In genomic region chr17:50697076-50697475, GRCh38 we compare ENCODE assay signal across 24 cellular contexts.
DNase-seq lines count a peak whose midpoint lies in the region; ATAC-seq and TF ChIP-seq lines count a peak whose summit lies in the region.
"Had no signal": no experiment of that assay in that cellular context is flagged by ENCODE, and none has a peak within 500 bp of the region (broad histone marks: within the 10 kb centered on the region; RNA-seq: fewer than 3 reads in every experiment).

No MANE protein-coding gene starts in this region.

- TF ChIP-seq CTCF in KMS-11 (conservative IDR thresholded peaks at IDR 0.05; ENCODE audit: low read depth, low read length) (no peak), nephron (IDR thresholded peaks at IDR 0.05; ENCODE audit: unreplicated experiment in 3 of 3) (no peak)

- no peak for ATAC-seq in activated naive CD8-positive, alpha-beta T cell treated with anti-CD3 and anti-CD28 coated beads, Interleukin-2, amount 50 U/mL, for 24 hours
- ATAC-seq: K562 had no signal

- peak overlapping the region; percentile 7; the same call in 1 of the 2 replicates for H3K9ac ChIP-seq in KMS-11

- no peak for DNase-seq in T-helper 2 cell treated with Interferon-gamma antibody and Interleukin-4, amounts not matched to agents 5 μg/mL and 100 μg/mL, for 36 hours (ENCODE audit: low spot score)
- no peak for DNase-seq in T-helper 2 cell
- DNase-seq in activated naive CD8-positive, alpha-beta T cell treated with anti-CD3 and anti-CD28 coated beads, Interleukin-2, amount 50 U/mL, for 24 hours, result no peak
- DNase-seq in NCI-H128 (lab: John Stamatoyannopoulos, UW; ENCODE audit: unreplicated experiment), result no peak
- DNase-seq in NCI-H1694 treated with DMSO at 0.1 percent for 48 hours (lab: John Stamatoyannopoulos, UW), result no peak
- DNase-seq in NCI-H82 (lab: John Stamatoyannopoulos, UW), result no peak
- DNase-seq: 8988T; central memory CD4-positive, alpha-beta T cell; GDM1; NCI-H2081; NCI-H526 treated with DMSO at 0.1 percent for 48 hours; OCI-M1; posterior cingulate gyrus; stimulated activated CD8-positive, alpha-beta memory T cell treated with anti-CD3 and anti-CD28 coated beads, Interleukin-4, amount 100 ng/mL, for 48 hours had no signal

- H3K4me3 Mint-ChIP-seq in T-helper 2 cell treated with Interferon-gamma antibody and Interleukin-4, amounts not matched to agents 5 μg/mL and 100 μg/mL, for 36 hours, result no peak overlapping the region
- no peak overlapping the region for H3K4me3 Mint-ChIP-seq in activated naive CD8-positive, alpha-beta T cell treated with anti-CD3 and anti-CD28 coated beads, Interleukin-2, amount 50 U/mL, for 24 hours
- H3K4me3 Mint-ChIP-seq in nephron, result no peak overlapping the region

- peaks cover 59% of the 10 kb centered on the region for H3K36me3 Mint-ChIP-seq in T-helper 2 cell treated with Interferon-gamma antibody and Interleukin-4, amounts not matched to agents 5 μg/mL and 100 μg/mL, for 36 hours (ENCODE audit: low read depth)
- peaks cover 50% of the 10 kb centered on the region for H3K36me3 Mint-ChIP-seq in activated naive CD8-positive, alpha-beta T cell treated with anti-CD3 and anti-CD28 coated beads, Interleukin-2, amount 50 U/mL, for 24 hours (ENCODE audit: low read depth)
- H3K36me3 Mint-ChIP-seq in nephron (ENCODE audit: low read depth), result peaks cover 81% of the 10 kb centered on the region

- H3K9me3 Mint-ChIP-seq in T-helper 2 cell treated with Interferon-gamma antibody and Interleukin-4, amounts not matched to agents 5 μg/mL and 100 μg/mL, for 36 hours, result no peaks in the 10 kb centered on the region
- no peaks in the 10 kb centered on the region for H3K9me3 Mint-ChIP-seq in activated naive CD8-positive, alpha-beta T cell treated with anti-CD3 and anti-CD28 coated beads, Interleukin-2, amount 50 U/mL, for 24 hours
- no peaks in the 10 kb centered on the region for H3K9me3 Mint-ChIP-seq in nephron

- H3K36me3 ChIP-seq in KMS-11 (ENCODE audit: insufficient read depth), result no peaks in the 10 kb centered on the region; the same call in 1 of the 2 replicates

- peak overlapping the region; percentile 86 for H3K4me2 ChIP-seq in KMS-11
- H3K4me2 ChIP-seq: smooth muscle cell had no signal

- peaks cover 53% of the 10 kb centered on the region for H3K4me1 ChIP-seq in KMS-11 (ENCODE audit: low read depth, poor library complexity, severe bottlenecking)
- H3K4me1 ChIP-seq: HAP-1 had no signal

- H3K79me2 ChIP-seq in KMS-11 (ENCODE audit: insufficient read depth, low read depth), result peaks cover 20% of the 10 kb centered on the region; the same call in 1 of the 2 replicates

- peak overlapping the region; percentile 64 for H3K27ac ChIP-seq in KMS-11
- H3K27ac ChIP-seq: esophagus muscularis mucosa, SK-N-MC, thoracic aorta had no signal

- H3K4me1 Mint-ChIP-seq in T-helper 2 cell treated with Interferon-gamma antibody and Interleukin-4, amounts not matched to agents 5 μg/mL and 100 μg/mL, for 36 hours (ENCODE audit: low read depth), result peaks cover 17% of the 10 kb centered on the region
- H3K4me1 Mint-ChIP-seq in activated naive CD8-positive, alpha-beta T cell treated with anti-CD3 and anti-CD28 coated beads, Interleukin-2, amount 50 U/mL, for 24 hours, result peaks cover 4% of the 10 kb centered on the region
- peaks cover 27% of the 10 kb centered on the region for H3K4me1 Mint-ChIP-seq in nephron

- no peaks in the 10 kb centered on the region; the same call in 1 of the 2 replicates for H4K20me1 ChIP-seq in KMS-11 (ENCODE audit: insufficient read depth)

- H3K27me3 ChIP-seq in KMS-11 (ENCODE audit: insufficient read depth, low read depth), result no peaks in the 10 kb centered on the region
- H3K27me3 ChIP-seq: esophagus muscularis mucosa had no signal

- H3K27me3 Mint-ChIP-seq in T-helper 2 cell treated with Interferon-gamma antibody and Interleukin-4, amounts not matched to agents 5 μg/mL and 100 μg/mL, for 36 hours (ENCODE audit: low read depth), result no peaks in the 10 kb centered on the region
- H3K27me3 Mint-ChIP-seq in activated naive CD8-positive, alpha-beta T cell treated with anti-CD3 and anti-CD28 coated beads, Interleukin-2, amount 50 U/mL, for 24 hours, result no peaks in the 10 kb centered on the region
- H3K27me3 Mint-ChIP-seq in nephron (ENCODE audit: low read depth), result no peaks in the 10 kb centered on the region

- H2AFZ ChIP-seq in KMS-11 (ENCODE audit: low read depth), result no peak overlapping the region

- H3K27ac Mint-ChIP-seq in T-helper 2 cell treated with Interferon-gamma antibody and Interleukin-4, amounts not matched to agents 5 μg/mL and 100 μg/mL, for 36 hours, result peak overlapping the region; percentile 1
- H3K27ac Mint-ChIP-seq in activated naive CD8-positive, alpha-beta T cell treated with anti-CD3 and anti-CD28 coated beads, Interleukin-2, amount 50 U/mL, for 24 hours, result peak overlapping the region; percentile 29
- H3K27ac Mint-ChIP-seq in nephron, result peak overlapping the region; percentile 86 to 92 (median 91)

- no peak overlapping the region for H3K4me3 ChIP-seq in KMS-11 (IDR thresholded peaks at IDR 0.05; ENCODE audit: insufficient read depth, low read depth, low read length)
- H3K4me3 ChIP-seq: esophagus muscularis mucosa, GM12878, HAP-1, K562, lung, SK-N-MC, smooth muscle cell, thoracic aorta had no signal

Comparison
In these comparisons a context has a peak if more than half of its experiments do, and no peak if none do; other contexts are left out.
1. H3K27ac Mint-ChIP-seq: peak in every context shown above with its lines; median percentile 91 in nephron; 29 in activated naive CD8-positive, alpha-beta T cell treated with anti-CD3 and anti-CD28 coated beads, Interleukin-2, amount 50 U/mL, for 24 hours; 1 in T-helper 2 cell treated with Interferon-gamma antibody and Interleukin-4, amounts not matched to agents 5 μg/mL and 100 μg/mL, for 36 hours.